15 cellular contexts compared by ENCODE assay signal in the genomic region with DNA sequence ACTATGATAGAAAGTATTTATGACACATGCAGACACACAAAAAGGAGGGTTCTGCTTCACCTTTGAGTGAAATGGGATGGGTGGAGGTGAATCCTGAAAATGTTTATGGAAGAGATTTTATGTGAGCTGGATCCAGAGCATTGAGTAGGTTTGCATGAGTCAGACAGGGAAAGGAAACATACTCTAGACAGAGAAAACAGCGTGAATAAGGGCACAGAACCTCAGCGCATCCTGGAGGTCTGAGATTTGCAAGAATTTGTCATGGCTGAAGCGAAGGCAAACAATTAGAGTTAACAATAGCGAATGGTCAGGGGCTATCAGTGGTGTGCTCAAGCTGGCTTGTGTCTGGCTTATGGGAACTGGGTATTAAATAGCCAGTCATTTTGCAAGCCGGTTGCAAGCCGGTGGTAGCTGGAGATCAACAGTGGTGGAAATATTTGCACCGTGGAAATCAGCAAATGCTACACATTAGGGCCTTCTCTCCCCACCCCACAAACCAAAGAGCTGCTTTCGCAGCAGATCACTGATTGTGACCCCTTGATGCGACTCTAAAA. TPM values are rescaled to one million over a fixed set of nuclear protein-coding genes. Genes with fewer than 3 reads are reported as not detected.
DNase-seq lines count a peak whose midpoint lies in the region; ATAC-seq and TF ChIP-seq lines count a peak whose summit lies in the region.
"Had no signal": no experiment of that assay in that cellular context is flagged by ENCODE, and none has a peak within 500 bp of the region (broad histone marks: within the 10 kb centered on the region; RNA-seq: fewer than 3 reads in every experiment).

No MANE protein-coding gene starts in this region.

- no peak for TF ChIP-seq EP300 in tibial nerve (IDR thresholded peaks at IDR 0.05)

- DNase-seq in chondrocyte (ENCODE audit: low spot score) (no peak), nephron progenitor cell (no peak), tibial nerve (ENCODE audit: low spot score in 2 of 2) (no peak), cerebellum (ENCODE audit: low spot score) (no peak), NCI-H1694 treated with DMSO at 0.1 percent for 48 hours (lab: John Stamatoyannopoulos, UW) (no peak), HEK293T (ENCODE audit: extremely low spot score) (no peak)
- DNase-seq: activated CD4-positive, alpha-beta T cell treated with anti-CD3 and anti-CD28 coated beads for 48 hours; midbrain; NCI-H1417 treated with DMSO at 0.1 percent for 48 hours; stimulated activated CD4-positive, alpha-beta T cell treated with anti-CD3 and anti-CD28 coated beads, Interleukin-4, amount 100 ng/mL, for 4 hours; SW 1271 had no signal

- H3K9me3 Mint-ChIP-seq in chondrocyte (ENCODE audit: low read depth) (peaks cover 3% of the 10 kb centered on the region), nephron progenitor cell (no peaks in the 10 kb centered on the region)
- H3K9me3 Mint-ChIP-seq: brain had no signal

- H3K36me3 ChIP-seq in tibial nerve: no peaks in the 10 kb centered on the region

- no peaks in the 10 kb centered on the region for H3K27me3 ChIP-seq in tibial nerve

- TF ChIP-seq CTCF in chondrocyte (IDR thresholded peaks at IDR 0.05) (no peak), nephron progenitor cell (IDR thresholded peaks at IDR 0.05) (no peak), tibial nerve (IDR thresholded peaks at IDR 0.05) (no peak)

- POLR2A ChIA-PET in HEK293T (lab: Yijun Ruan, JAX): no interaction called here

- H3K36me3 Mint-ChIP-seq in chondrocyte (ENCODE audit: low read depth): no peaks in the 10 kb centered on the region
- H3K36me3 Mint-ChIP-seq in nephron progenitor cell (ENCODE audit: low read depth): peaks cover 4% of the 10 kb centered on the region

- H3K27ac ChIP-seq in tibial nerve: no peak overlapping the region
- H3K27ac ChIP-seq: epithelial cell of prostate had no signal

- 83 to 87% methylated on average over 9 of the region's 9 CpGs for WGBS in tibial nerve, 2 donors

- CTCF ChIA-PET in HEK293T (lab: Yijun Ruan, JAX): interaction anchor here (0.5 kb wide), 1 partner anchor 72 kb away, joined by 3 read pairs; no protein-coding TSS in a partner anchor

- TF ChIP-seq POLR2A in tibial nerve (IDR thresholded peaks at IDR 0.05): no peak

- H3K27ac Mint-ChIP-seq in chondrocyte (ENCODE audit: unreplicated experiment) (peak overlapping the region; percentile 23), nephron progenitor cell (peak overlapping the region; percentile 55)

- H3K4me1 Mint-ChIP-seq in chondrocyte (ENCODE audit: low read depth): peaks cover 17% of the 10 kb centered on the region
- H3K4me1 Mint-ChIP-seq in nephron progenitor cell: peaks cover 73% of the 10 kb centered on the region

- H3K4me1 ChIP-seq in tibial nerve: peaks cover 0 to 20% (median 6%) of the 10 kb centered on the region in 4 donors

- ATAC-seq in GM19023 (IDR thresholded peaks at IDR 0.05; ENCODE audit: unreplicated experiment) (peak; percentile 26), HG03066 (IDR thresholded peaks at IDR 0.05; ENCODE audit: low read depth, unreplicated experiment) (peak; percentile 4)

- no peak overlapping the region for H3K4me3 ChIP-seq in tibial nerve

- H3K27me3 Mint-ChIP-seq in chondrocyte (ENCODE audit: low read depth) (no peaks in the 10 kb centered on the region), nephron progenitor cell (ENCODE audit: low read depth, poor library complexity) (no peaks in the 10 kb centered on the region)

- H3K9me3 ChIP-seq in tibial nerve: no peaks in the 10 kb centered on the region

- H3K4me3 Mint-ChIP-seq in chondrocyte (ENCODE audit: unreplicated experiment) (no peak overlapping the region), nephron progenitor cell (no peak overlapping the region)
- H3K4me3 Mint-ChIP-seq: brain had no signal

TF ChIP-seq in HEK293T, 16 proteins besides CTCF, POLR2A, EP300 and RAD21:
- no peak for TF ChIP-seq FOXM1 (IDR thresholded peaks at IDR 0.05; ENCODE audit: borderline replicate concordance)
- no peak for TF ChIP-seq SUZ12 (IDR thresholded peaks at IDR 0.05)
- TF ChIP-seq HDGF (IDR thresholded peaks at IDR 0.05; ENCODE audit: borderline replicate concordance): no peak
- no peak for TF ChIP-seq FOXK2 (IDR thresholded peaks at IDR 0.05)
- no peak for TF ChIP-seq SP1 (IDR thresholded peaks at IDR 0.05)
- TF ChIP-seq TARDBP (IDR thresholded peaks at IDR 0.05): no peak
- TF ChIP-seq, protein P1, sequence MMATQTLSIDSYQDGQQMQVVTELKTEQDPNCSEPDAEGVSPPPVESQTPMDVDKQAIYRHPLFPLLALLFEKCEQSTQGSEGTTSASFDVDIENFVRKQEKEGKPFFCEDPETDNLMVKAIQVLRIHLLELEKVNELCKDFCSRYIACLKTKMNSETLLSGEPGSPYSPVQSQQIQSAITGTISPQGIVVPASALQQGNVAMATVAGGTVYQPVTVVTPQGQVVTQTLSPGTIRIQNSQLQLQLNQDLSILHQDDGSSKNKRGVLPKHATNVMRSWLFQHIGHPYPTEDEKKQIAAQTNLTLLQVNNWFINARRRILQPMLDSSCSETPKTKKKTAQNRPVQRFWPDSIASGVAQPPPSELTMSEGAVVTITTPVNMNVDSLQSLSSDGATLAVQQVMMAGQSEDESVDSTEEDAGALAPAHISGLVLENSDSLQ (IDR thresholded peaks at IDR 0.05): no peak
- no peak for TF ChIP-seq L3MBTL2 (conservative IDR thresholded peaks at IDR 0.05)
- TF ChIP-seq ZNF384 (IDR thresholded peaks at IDR 0.05): no peak
- no peak for TF ChIP-seq ARNT (IDR thresholded peaks at IDR 0.05)
- TF ChIP-seq NFRKB (IDR thresholded peaks at IDR 0.05): no peak
- TF ChIP-seq CTBP1 (IDR thresholded peaks at IDR 0.05; ENCODE audit: borderline replicate concordance): no peak
- TF ChIP-seq FOXA1 (IDR thresholded peaks at IDR 0.05): no peak
- no peak for TF ChIP-seq BHLHE40 (IDR thresholded peaks at IDR 0.05; ENCODE audit: borderline replicate concordance)
- no peak for TF ChIP-seq LEF1 (IDR thresholded peaks at IDR 0.05; ENCODE audit: borderline replicate concordance)

RNA-seq across cellular contexts. Expression of gene MAP2K6, which starts 36.4 kb away (rescaled TPM):
- 0.75 to 6.1 TPM (median 0.90 TPM) in 3 replicates for total RNA-seq in chondrocyte
- total RNA-seq in tibial nerve: 10 to 100 TPM in 3 of 4 donors, 1 to 10 TPM in 1; 9.8 to 30.3 (median 22.8) TPM
- 32.6 TPM for total RNA-seq in cerebellum
